8 cellular contexts compared by ENCODE assay signal in genomic region chr10:72625608-72626443, GRCh38. TPM values are rescaled to one million over a fixed set of nuclear protein-coding genes. Genes with fewer than 3 reads are reported as not detected.
A peak's percentile ranks its signal among the peaks of the same experiment; 100 is the strongest.
DNase-seq lines count a peak whose midpoint lies in the region; ATAC-seq lines count a peak whose summit lies in the region.

TSS of gene MICU1 (minus strand) at chr10:72626079. CDS start at chr10:72566793, 59,286 bp downstream.

- H3K9me3 ChIP-seq in NT2/D1 (ENCODE audit: insufficient read depth, low read length) = no peaks in the 10 kb centered on the region
- no peaks in the 10 kb centered on the region for H3K9me3 ChIP-seq in endocrine pancreas (ENCODE audit: control insufficient read depth, low read length)

- peak within 1 kb of the TSS; percentile 29 for H4K5ac ChIP-seq in mesendoderm (ENCODE audit: low read length)

- no peak within 1 kb of the TSS for H3K18ac ChIP-seq in mesendoderm (ENCODE audit: low read length)

- peak within 1 kb of the TSS; percentile 94 for H3K27ac Mint-ChIP-seq in activated CD8-positive, alpha-beta memory T cell treated with anti-CD3 and anti-CD28 coated beads, Interleukin-2, amount 10 ng/mL, durations not matched to agents 7 days and 5 days

- H3K4me1 Mint-ChIP-seq in activated CD8-positive, alpha-beta memory T cell treated with anti-CD3 and anti-CD28 coated beads, Interleukin-2, amount 10 ng/mL, durations not matched to agents 7 days and 5 days = peaks cover 7% of the 10 kb centered on the region

- H3K4me2 ChIP-seq in mesendoderm (ENCODE audit: low read length) = peak within 1 kb of the TSS; percentile 73

- peak; percentile 90 for DNase-seq in COLO829 (ENCODE audit: low spot score)
- DNase-seq in HUDEP-2 (lab: John Stamatoyannopoulos, UW; ENCODE audit: unreplicated experiment in 76 of 76) = peak; percentile 15 to 98 (median 93)
- peak; percentile 93 for DNase-seq in NT2/D1 (ENCODE audit: low read depth, low spot score)
- peak; percentile 97 for DNase-seq in activated CD8-positive, alpha-beta memory T cell treated with anti-CD3 and anti-CD28 coated beads, Interleukin-2, amount 10 ng/mL, durations not matched to agents 7 days and 5 days
- peak; percentile 98 for DNase-seq in mesendoderm
- peak; percentile 90 for DNase-seq in stimulated activated CD8-positive, alpha-beta memory T cell treated with anti-CD3 and anti-CD28 coated beads, Interleukin-15, amount 100 ng/mL, for 1 hour (ENCODE audit: low read depth)

- peak; percentile 82 for ATAC-seq in GM21367 (IDR thresholded peaks at IDR 0.05; ENCODE audit: unreplicated experiment)
- peak; percentile 99 for ATAC-seq in activated CD8-positive, alpha-beta memory T cell treated with anti-CD3 and anti-CD28 coated beads, Interleukin-2, amount 10 ng/mL, durations not matched to agents 7 days and 5 days

- peaks cover 3% of the 10 kb centered on the region for H3K36me3 Mint-ChIP-seq in activated CD8-positive, alpha-beta memory T cell treated with anti-CD3 and anti-CD28 coated beads, Interleukin-2, amount 10 ng/mL, durations not matched to agents 7 days and 5 days

- H2BK15ac ChIP-seq in mesendoderm (replicated peaks; ENCODE audit: low read depth) = no peak within 1 kb of the TSS

- no peak within 1 kb of the TSS for H2AK5ac ChIP-seq in mesendoderm (ENCODE audit: low read length)

- no peaks in the 10 kb centered on the region for H3K4me1 ChIP-seq in NT2/D1 (ENCODE audit: insufficient read depth, insufficient read length)
- H3K4me1 ChIP-seq in endocrine pancreas (ENCODE audit: control insufficient read depth, insufficient read depth, low read length) = no peaks in the 10 kb centered on the region
- no peaks in the 10 kb centered on the region for H3K4me1 ChIP-seq in mesendoderm (ENCODE audit: control insufficient read depth, low read depth, low read length)

- H3K27me3 ChIP-seq in NT2/D1 (ENCODE audit: insufficient read depth, insufficient read length) = no peaks in the 10 kb centered on the region
- H3K27me3 ChIP-seq in endocrine pancreas (ENCODE audit: control insufficient read depth, insufficient read depth, low read length) = no peaks in the 10 kb centered on the region
- no peaks in the 10 kb centered on the region for H3K27me3 ChIP-seq in mesendoderm (ENCODE audit: insufficient read depth, low read length, poor library complexity)

- H3K4me3 ChIP-seq in NT2/D1 (ENCODE audit: insufficient read length, low read depth) (peak within 1 kb of the TSS; percentile 96), endocrine pancreas (ENCODE audit: control insufficient read depth, insufficient read depth, low read length) (peak within 1 kb of the TSS; percentile 90), mesendoderm (ENCODE audit: low read length) (peak within 1 kb of the TSS; percentile 64)

- peak within 1 kb of the TSS; percentile 93 for H3K56ac ChIP-seq in mesendoderm (ENCODE audit: low read length)

- H2BK120ac ChIP-seq in mesendoderm (ENCODE audit: low read depth, low read length) = no peak within 1 kb of the TSS

- CTCF ChIA-PET in activated CD8-positive, alpha-beta memory T cell treated with anti-CD3 and anti-CD28 coated beads, Interleukin-2, amount 10 ng/mL, durations not matched to agents 7 days and 5 days (lab: Charles Lee) = interaction anchor here (0.6 kb wide), 1 partner anchor 15 kb away, joined by 3 read pairs; no protein-coding TSS in a partner anchor

- H3K79me2 ChIP-seq in mesendoderm (ENCODE audit: control insufficient read depth, insufficient read depth, low read length) = peaks cover 5% of the 10 kb centered on the region

- WGBS in mesendoderm (ENCODE audit: extremely low coverage, insufficient coverage, low lambda C conversion rate) = no CpG with 5 or more reads among the region's 49 CpGs

- peak within 1 kb of the TSS; percentile 99 for H3K4me3 Mint-ChIP-seq in activated CD8-positive, alpha-beta memory T cell treated with anti-CD3 and anti-CD28 coated beads, Interleukin-2, amount 10 ng/mL, durations not matched to agents 7 days and 5 days

- peak within 1 kb of the TSS; percentile 83 for H3K23ac ChIP-seq in mesendoderm (ENCODE audit: low read length)

- H2BK5ac ChIP-seq in mesendoderm (ENCODE audit: low read length) = peak within 1 kb of the TSS; percentile 17

- peaks cover 7% of the 10 kb centered on the region for H3K79me1 ChIP-seq in mesendoderm (ENCODE audit: low read length)

- no peak within 1 kb of the TSS for H4K8ac ChIP-seq in mesendoderm (ENCODE audit: low read depth, low read length)

- no peaks in the 10 kb centered on the region for H3K27me3 Mint-ChIP-seq in activated CD8-positive, alpha-beta memory T cell treated with anti-CD3 and anti-CD28 coated beads, Interleukin-2, amount 10 ng/mL, durations not matched to agents 7 days and 5 days

- H3K9ac ChIP-seq in NT2/D1 (ENCODE audit: insufficient read length, low read depth) (peak within 1 kb of the TSS; percentile 90), endocrine pancreas (ENCODE audit: control insufficient read depth, insufficient read depth, low read length) (peak within 1 kb of the TSS; percentile 92), mesendoderm (ENCODE audit: low read length) (peak within 1 kb of the TSS; percentile 92)

- H3K27ac ChIP-seq in mesendoderm (ENCODE audit: low read depth, low read length) = no peak within 1 kb of the TSS

- H3K36me3 ChIP-seq in NT2/D1 (ENCODE audit: insufficient read depth, insufficient read length, low read length) = no peaks in the 10 kb centered on the region
- no peaks in the 10 kb centered on the region for H3K36me3 ChIP-seq in endocrine pancreas (ENCODE audit: control insufficient read depth, insufficient read depth, low read length)
- no peaks in the 10 kb centered on the region for H3K36me3 ChIP-seq in mesendoderm (ENCODE audit: control insufficient read depth, insufficient read depth, low read length)

- H3K9me3 Mint-ChIP-seq in activated CD8-positive, alpha-beta memory T cell treated with anti-CD3 and anti-CD28 coated beads, Interleukin-2, amount 10 ng/mL, durations not matched to agents 7 days and 5 days (ENCODE audit: low read depth) = no peaks in the 10 kb centered on the region

- H3K4ac ChIP-seq in mesendoderm (ENCODE audit: low read depth, low read length) = no peak within 1 kb of the TSS

RNA-seq across cellular contexts. Expression of gene MICU1, which starts in this region (rescaled TPM):
- total RNA-seq in activated CD8-positive, alpha-beta memory T cell treated with anti-CD3 and anti-CD28 coated beads, Interleukin-2, amount 10 ng/mL, durations not matched to agents 7 days and 5 days = 10 to 100 TPM; 25.9 to 27.2 TPM
- 22.8 TPM for polyA plus RNA-seq in mesendoderm (2013, experiment 1 of 2)
- polyA plus RNA-seq in mesendoderm (2013, experiment 2 of 2) = 23.2 TPM
